9 cellular contexts compared by ENCODE assay signal in genomic region chr2:22175002-22175401, GRCh38.
"Had no signal": no experiment of that assay in that cellular context is flagged by ENCODE, and none has a peak within 500 bp of the region (broad histone marks: within the 10 kb centered on the region; RNA-seq: fewer than 3 reads in every experiment).

No MANE protein-coding gene starts in this region.

- H2AFZ ChIP-seq: GM23248 had no signal

- FAIRE-seq: H54, HTR-8/SVneo had no signal

- H3K27ac ChIP-seq: GM23248, KMS-11 had no signal

- H3K4me2 ChIP-seq: KMS-11 had no signal

- H3K4me3 ChIP-seq: GM23248 had no signal

- H3K9ac ChIP-seq: GM23248, KMS-11 had no signal

- DNase-seq: GM23248, GOT3, H9, HCEC 1CT, Karpas-422, KBM-7 had no signal
